Comparison of ENCODE assay signal across 8 cellular contexts in genomic region chr2:30225131-30225762, GRCh38. TPM values are rescaled to one million over a fixed set of nuclear protein-coding genes. Genes with fewer than 3 reads are reported as not detected.
DNase-seq lines count a peak whose midpoint lies in the region; ATAC-seq and TF ChIP-seq lines count a peak whose summit lies in the region.

No MANE protein-coding gene starts in this region.

- ATAC-seq in HG03520 (IDR thresholded peaks at IDR 0.05; ENCODE audit: unreplicated experiment) = peak; percentile 50

- no peak overlapping the region for H3K27ac ChIP-seq in caudate nucleus (ENCODE audit: low read depth, low read length)

- DNase-seq in CD14-positive monocyte (ENCODE audit: low spot score) (no peak), T-helper 1 cell (peak in 4 of 5 donors; percentile 27 to 79 (median 42)), dermis blood vessel endothelial cell (peak; percentile 53), caudate nucleus (lab: John Stamatoyannopoulos, UW) (no peak), COR-L47 (lab: John Stamatoyannopoulos, UW) (no peak)

- H3K36me3 ChIP-seq in mucosa of stomach (ENCODE audit: control insufficient read depth, insufficient read depth, low read length) = no peaks in the 10 kb centered on the region

- H3K4me3 ChIP-seq in mucosa of stomach (ENCODE audit: low read length) = no peak overlapping the region

- H3K36me3 Mint-ChIP-seq in CD14-positive monocyte = peaks cover 0 to 5% of the 10 kb centered on the region in 2 donors

- H3K4me3 Mint-ChIP-seq in CD14-positive monocyte = peak overlapping the region; percentile 92 to 96

- peak overlapping the region; percentile 45 for H3K9ac ChIP-seq in mucosa of stomach (ENCODE audit: low read length)

- peaks cover 28% of the 10 kb centered on the region for H3K4me1 ChIP-seq in mucosa of stomach (ENCODE audit: control insufficient read depth, insufficient read depth, low read length)

- H3K9me3 Mint-ChIP-seq in CD14-positive monocyte = peaks cover 0 to 2% (median 0%) of the 10 kb centered on the region in 7 donors

- H3K27ac Mint-ChIP-seq in CD14-positive monocyte = peak overlapping the region; percentile 68 to 96 (median 85)

- intact Hi-C loops in CD14-positive monocyte (cut with micrococcal nuclease) = no loop called here

- H3K9me3 ChIP-seq in mucosa of stomach (ENCODE audit: control insufficient read depth, low read length) = no peaks in the 10 kb centered on the region

- peaks cover 2% of the 10 kb centered on the region for H3K27me3 ChIP-seq in mucosa of stomach (ENCODE audit: control insufficient read depth, insufficient read depth, low read length)

- H3K27me3 Mint-ChIP-seq in CD14-positive monocyte (ENCODE audit: low read depth in 3 of 3) = peaks cover 14 to 18% (median 15%) of the 10 kb centered on the region in 3 donors

- TF ChIP-seq POLR2A in GM19099 (IDR thresholded peaks at IDR 0.05; ENCODE audit: extremely low read depth, insufficient read length, low read depth) = peak; percentile 56

- peaks cover 45% of the 10 kb centered on the region for H3K4me1 Mint-ChIP-seq in CD14-positive monocyte

- TF ChIP-seq CTCF in CD14-positive monocyte (IDR thresholded peaks at IDR 0.05) = no peak

RNA-seq across cellular contexts. Expression of gene LBH, which starts 6.1 kb away (rescaled TPM):
- polyA plus RNA-seq in CD14-positive monocyte = under 1 TPM; 0.42 to 0.76 TPM
- 25.1 and 49.9 TPM in 2 replicates for total RNA-seq in dermis blood vessel endothelial cell

Comparison
In these comparisons a context has a peak if more than half of its experiments do, and no peak if none do; other contexts are left out.
1. DNase-seq: peak in T-helper 1 cell (4 of 5) and dermis blood vessel endothelial cell (single experiment); none in CD14-positive monocyte (single experiment), caudate nucleus (0 of 61) and COR-L47 (single experiment).